Comparison of ENCODE assay signal across 24 cellular contexts in genomic region chr18:3103576-3103975, GRCh38.
DNase-seq lines count a peak whose midpoint lies in the region; TF ChIP-seq lines count a peak whose summit lies in the region.
"Had no signal": no experiment of that assay in that cellular context is flagged by ENCODE, and none has a peak within 500 bp of the region (broad histone marks: within the 10 kb centered on the region; RNA-seq: fewer than 3 reads in every experiment).

No MANE protein-coding gene starts in this region.

- no peaks in the 10 kb centered on the region for H3K9me3 Mint-ChIP-seq in endothelial cell (ENCODE audit: unreplicated experiment)
- H3K9me3 Mint-ChIP-seq: activated T-cell treated with anti-CD3 and anti-CD28 coated beads, Interleukin-2, amount 50 U/mL, for 24 hours; brain; T-helper 2 cell treated with Interferon-gamma antibody and Interleukin-4, amounts not matched to agents 5 μg/mL and 100 μg/mL, for 36 hours had no signal

- H3K4me1 ChIP-seq in A673 (ENCODE audit: insufficient read depth, low read length, poor library complexity, severe bottlenecking) (peaks cover 35% of the 10 kb centered on the region), SJSA1 (replicated peaks) (peaks cover 13% of the 10 kb centered on the region)

- H3K4me3 ChIP-seq in A673 (ENCODE audit: low read depth, low read length, poor library complexity, severe bottlenecking) (no peak overlapping the region), SJSA1 (no peak overlapping the region), fibroblast of the aortic adventitia (ENCODE audit: low read depth, low read length) (no peak overlapping the region)
- H3K4me3 ChIP-seq: esophagus squamous epithelium, upper lobe of left lung had no signal

- no peaks in the 10 kb centered on the region for H3K36me3 Mint-ChIP-seq in endothelial cell (ENCODE audit: low read depth, unreplicated experiment)
- H3K36me3 Mint-ChIP-seq: brain, naive B cell had no signal

- POLR2A ChIA-PET in A673 (lab: Charles Lee; ENCODE audit: low non-redundant PET) = no interaction called here

- no peak overlapping the region for H3K27ac Mint-ChIP-seq in endothelial cell (ENCODE audit: unreplicated experiment)
- H3K27ac Mint-ChIP-seq: activated T-cell treated with anti-CD3 and anti-CD28 coated beads, Interleukin-2, amount 50 U/mL, for 24 hours; naive B cell; T-helper 2 cell treated with Interferon-gamma antibody and Interleukin-4, amounts not matched to agents 5 μg/mL and 100 μg/mL, for 36 hours had no signal

- no peaks in the 10 kb centered on the region for H3K27me3 Mint-ChIP-seq in endothelial cell (ENCODE audit: unreplicated experiment)
- H3K27me3 Mint-ChIP-seq: activated T-cell treated with anti-CD3 and anti-CD28 coated beads, Interleukin-2, amount 50 U/mL, for 24 hours; brain; naive B cell had no signal

- H3K36me3 ChIP-seq in A673 (ENCODE audit: insufficient read depth, low read length, poor library complexity, severe bottlenecking) (no peaks in the 10 kb centered on the region), SJSA1 (no peaks in the 10 kb centered on the region)
- H3K36me3 ChIP-seq: esophagus squamous epithelium, upper lobe of left lung had no signal

- H3K27me3 ChIP-seq in A673 (replicated peaks; ENCODE audit: insufficient read depth, low read depth, low read length, poor library complexity) (no peaks in the 10 kb centered on the region), SJSA1 (replicated peaks) (no peaks in the 10 kb centered on the region)
- H3K27me3 ChIP-seq: esophagus squamous epithelium, upper lobe of left lung had no signal

- H3K4me3 Mint-ChIP-seq in endothelial cell (ENCODE audit: unreplicated experiment) = no peak overlapping the region
- H3K4me3 Mint-ChIP-seq: activated T-cell treated with anti-CD3 and anti-CD28 coated beads, Interleukin-2, amount 50 U/mL, for 24 hours; brain; naive B cell; T-helper 2 cell treated with Interferon-gamma antibody and Interleukin-4, amounts not matched to agents 5 μg/mL and 100 μg/mL, for 36 hours had no signal

- H3K9me3 ChIP-seq in A673 (ENCODE audit: low read depth, low read length, poor library complexity, severe bottlenecking) = no peaks in the 10 kb centered on the region
- H3K9me3 ChIP-seq in SJSA1 (replicated peaks) = no peaks in the 10 kb centered on the region
- H3K9me3 ChIP-seq: esophagus squamous epithelium, upper lobe of left lung had no signal

- BruUV-seq in A673 (replicated peaks; lab: Mats Ljungman, UMichigan) = no TSS peak

- peaks cover 4% of the 10 kb centered on the region for H3K4me1 Mint-ChIP-seq in endothelial cell (ENCODE audit: unreplicated experiment)
- H3K4me1 Mint-ChIP-seq: naive B cell had no signal

- TF ChIP-seq CTCF in A673 (conservative IDR thresholded peaks at IDR 0.05; ENCODE audit: low read depth, low read length) (no peak), fibroblast of the aortic adventitia (IDR thresholded peaks at IDR 0.05; ENCODE audit: insufficient read depth, low read length) (no peak), endothelial cell (IDR thresholded peaks at IDR 0.05; ENCODE audit: unreplicated experiment) (no peak)

- intact Hi-C loops in A673 (cut with micrococcal nuclease; ENCODE audit: unreplicated experiment) = no loop called here

- H3K27ac ChIP-seq in A673 (ENCODE audit: low read depth, low read length, poor library complexity, severe bottlenecking) = peak overlapping the region; percentile 25
- peak overlapping the region; percentile 22 for H3K27ac ChIP-seq in SJSA1
- H3K27ac ChIP-seq: C4-2B had no signal

- CTCF ChIA-PET in A673 (lab: Charles Lee) = interaction anchor here (0.6 kb wide), 1 partner anchor 53 kb away, joined by 4 read pairs; no protein-coding TSS in a partner anchor

- peak; percentile 59 for DNase-seq in A673 (ENCODE audit: low spot score)
- DNase-seq in GM03348 (ENCODE audit: low spot score) = peak; percentile 18
- DNase-seq in SJSA1 (ENCODE audit: low read depth in 1 of 2, low spot score in 2 of 2) = no peak
- peak; percentile 45 for DNase-seq in fibroblast of the aortic adventitia (ENCODE audit: low read depth)
- DNase-seq in 8988T = no peak
- no peak for DNase-seq in medulla oblongata (ENCODE audit: extremely low spot score)
- DNase-seq in endothelial cell (ENCODE audit: low spot score) = no peak
- DNase-seq in dedifferentiated amniotic fluid mesenchymal stem cell (ENCODE audit: extremely low spot score) = no peak
- DNase-seq: ACHN; activated CD4-positive, alpha-beta T cell treated with anti-CD3 and anti-CD28 coated beads for 4 hours; activated gamma-delta T cell treated with Interleukin-2 at 50 U/mL for 16 hours; activated T-cell treated with anti-CD3 and anti-CD28 coated beads, Interleukin-2, amount 50 U/mL, for 24 hours; effector memory CD4-positive, alpha-beta T cell; esophagus squamous epithelium; mesendoderm; naive B cell; NCI-H1092; NCI-H1930; nucleus accumbens; RPMI8226; upper lobe of left lung had no signal

Comparison
In these comparisons a context has a peak if more than half of its experiments do, and no peak if none do; other contexts are left out.
1. DNase-seq: peak in A673 (single experiment), GM03348 (single experiment) and fibroblast of the aortic adventitia (single experiment); none in SJSA1 (0 of 2), 8988T (single experiment), medulla oblongata (single experiment), endothelial cell (single experiment) and dedifferentiated amniotic fluid mesenchymal stem cell (single experiment).